20 cellular contexts compared by ENCODE assay signal in the genomic region with DNA sequence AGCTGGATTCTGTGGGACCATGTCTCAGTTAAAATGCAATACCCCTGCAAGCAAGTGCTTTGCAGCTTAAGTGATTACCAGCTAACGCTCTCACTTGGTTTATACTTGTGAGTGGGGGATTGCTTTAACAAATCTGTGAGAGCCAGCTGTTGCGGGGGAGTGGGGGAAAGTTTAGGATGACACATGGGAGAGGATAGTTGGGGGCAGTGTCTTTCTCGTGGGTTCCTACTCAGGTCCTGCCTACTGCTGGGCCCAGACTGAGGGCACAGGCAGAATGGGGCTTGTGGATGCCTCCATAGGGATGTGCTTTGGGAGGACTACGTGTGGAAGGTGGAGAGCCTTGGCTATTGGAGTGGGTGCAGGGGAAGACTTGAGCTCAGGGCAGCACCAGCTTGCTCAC.
DNase-seq lines count a peak whose midpoint lies in the region; ATAC-seq and TF ChIP-seq lines count a peak whose summit lies in the region.
"Had no signal": no experiment of that assay in that cellular context is flagged by ENCODE, and none has a peak within 500 bp of the region (broad histone marks: within the 10 kb centered on the region; RNA-seq: fewer than 3 reads in every experiment).

No MANE protein-coding gene starts in this region.

- no peak for ATAC-seq in natural killer cell

- H3K27me3 ChIP-seq in transverse colon (peaks cover 36% of the 10 kb centered on the region), left ventricle myocardium inferior (ENCODE audit: low read depth) (peaks cover 48% of the 10 kb centered on the region), prostate gland (replicated peaks; ENCODE audit: insufficient read depth) (no peaks in the 10 kb centered on the region)

- H3K36me3 Mint-ChIP-seq in chondrocyte (ENCODE audit: low read depth) (no peaks in the 10 kb centered on the region), natural killer cell (no peaks in the 10 kb centered on the region)
- H3K36me3 Mint-ChIP-seq: CD14-positive monocyte had no signal

- H3K27me3 Mint-ChIP-seq in chondrocyte (ENCODE audit: low read depth), result peaks cover 63% of the 10 kb centered on the region
- peaks cover 36% of the 10 kb centered on the region in 2 donors for H3K27me3 Mint-ChIP-seq in natural killer cell (ENCODE audit: low read depth in 2 of 2)

- H3K27ac Mint-ChIP-seq in chondrocyte (ENCODE audit: unreplicated experiment), result no peak overlapping the region
- no peak overlapping the region for H3K27ac Mint-ChIP-seq in natural killer cell
- H3K27ac Mint-ChIP-seq: CD14-positive monocyte had no signal

- no peak for TF ChIP-seq EP300 in transverse colon (IDR thresholded peaks at IDR 0.05; ENCODE audit: low read depth)

- 69% methylated on average over 4 of the region's 4 CpGs; no CpG with 5 or more reads in 1 of the 2 donors for WGBS in transverse colon (ENCODE audit: low coverage in 1 of 2), 2 donors
- WGBS in prostate gland, result 85% methylated on average over 4 of the region's 4 CpGs

- H3K4me3 Mint-ChIP-seq in chondrocyte (ENCODE audit: unreplicated experiment) (no peak overlapping the region), natural killer cell (no peak overlapping the region)
- H3K4me3 Mint-ChIP-seq: CD14-positive monocyte had no signal

- H3K4me1 ChIP-seq in transverse colon, result peaks cover 3 to 25% (median 17%) of the 10 kb centered on the region in 4 donors
- H3K4me1 ChIP-seq in left ventricle myocardium inferior, result peaks cover 8% of the 10 kb centered on the region
- H3K4me1 ChIP-seq in prostate gland (replicated peaks), result no peaks in the 10 kb centered on the region
- H3K4me1 ChIP-seq: HAP-1 had no signal

- H3K4me1 Mint-ChIP-seq in chondrocyte (ENCODE audit: low read depth), result peaks cover 3% of the 10 kb centered on the region
- no peaks in the 10 kb centered on the region for H3K4me1 Mint-ChIP-seq in natural killer cell

- DNase-seq in NCI-H524 treated with DMSO at 0.1 percent for 48 hours (lab: John Stamatoyannopoulos, UW) (peak; percentile 41), chondrocyte (ENCODE audit: low spot score) (peak; percentile 39), mesenteric fat pad (ENCODE audit: low spot score) (peak; percentile 68), transverse colon (peak; percentile 3), left ventricle myocardium inferior (no peak), natural killer cell (no peak), prostate gland (ENCODE audit: low spot score) (no peak)
- DNase-seq: ACHN, AML-193, COR-L47, DMS79, IMR-90, Kasumi-1, MM.1S, NCI-H1092 treated with DMSO at 0.1 percent for 48 hours, NCI-H1694, NCI-H510A treated with DMSO at 0.1 percent for 48 hours, RPMI8226 had no signal

- no peak overlapping the region for H3K27ac ChIP-seq in transverse colon
- no peak overlapping the region for H3K27ac ChIP-seq in left ventricle myocardium inferior (replicated peaks)
- no peak overlapping the region for H3K27ac ChIP-seq in prostate gland

- in situ Hi-C loops in transverse colon (cut with MboI; ENCODE audit: low pct_ligation_motif_present in 1 of 4, low pct_unique_long_range_greater_than_20kb in 1 of 4, low sequenced_read_pairs in 3 of 4), result no loop called here

- no peak overlapping the region for H3K4me3 ChIP-seq in transverse colon
- H3K4me3 ChIP-seq in left ventricle myocardium inferior, result no peak overlapping the region
- H3K4me3 ChIP-seq in prostate gland, result no peak overlapping the region
- H3K4me3 ChIP-seq: HAP-1 had no signal

- H3K9me3 Mint-ChIP-seq in chondrocyte (ENCODE audit: low read depth) (no peaks in the 10 kb centered on the region), natural killer cell (no peaks in the 10 kb centered on the region)

- no peak for TF ChIP-seq POLR2A in transverse colon (IDR thresholded peaks at IDR 0.05)
- no peak for TF ChIP-seq POLR2A in prostate gland (IDR thresholded peaks at IDR 0.05)

- intact Hi-C loops in transverse colon (cut with DNase I; ENCODE audit: low total_unique reads), result no loop called here
- intact Hi-C loops in left ventricle myocardium inferior (cut with micrococcal nuclease), result no loop called here
- intact Hi-C loops in natural killer cell (cut with micrococcal nuclease), result no loop called here
- intact Hi-C loops in prostate gland (cut with DNase I), result no loop called here

- TF ChIP-seq CTCF in chondrocyte (IDR thresholded peaks at IDR 0.05) (no peak), transverse colon (IDR thresholded peaks at IDR 0.05) (no peak), left ventricle myocardium inferior (IDR thresholded peaks at IDR 0.05; ENCODE audit: borderline replicate concordance) (no peak), natural killer cell (IDR thresholded peaks at IDR 0.05) (no peak), prostate gland (IDR thresholded peaks at IDR 0.05) (no peak)

- H3K36me3 ChIP-seq in transverse colon (no peaks in the 10 kb centered on the region), left ventricle myocardium inferior (no peaks in the 10 kb centered on the region), prostate gland (no peaks in the 10 kb centered on the region)
- H3K36me3 ChIP-seq: HAP-1 had no signal

- no peaks in the 10 kb centered on the region for H3K9me3 ChIP-seq in transverse colon
- H3K9me3 ChIP-seq in left ventricle myocardium inferior (replicated peaks), result no peaks in the 10 kb centered on the region
- H3K9me3 ChIP-seq in prostate gland, result no peaks in the 10 kb centered on the region
- H3K9me3 ChIP-seq: HAP-1 had no signal

Comparison
In these comparisons a context has a peak if more than half of its experiments do, and no peak if none do; other contexts are left out.
1. DNase-seq: peak in NCI-H524 treated with DMSO at 0.1 percent for 48 hours (single experiment), chondrocyte (single experiment), mesenteric fat pad (single experiment) and transverse colon (single experiment); none in left ventricle myocardium inferior (single experiment), natural killer cell (single experiment) and prostate gland (single experiment).